In genomic region chr2:10031886-10032745, GRCh38 we compare ENCODE assay signal across 18 cellular contexts. TPM values are rescaled to one million over a fixed set of nuclear protein-coding genes. Genes with fewer than 3 reads are reported as not detected.
DNase-seq lines count a peak whose midpoint lies in the region; ATAC-seq and TF ChIP-seq lines count a peak whose summit lies in the region.
"Had no signal": no experiment of that assay in that cellular context is flagged by ENCODE, and none has a peak within 500 bp of the region (broad histone marks: within the 10 kb centered on the region; RNA-seq: fewer than 3 reads in every experiment).

No MANE protein-coding gene starts in this region.

- intact Hi-C loops in Right ventricle myocardium inferior (cut with DNase I), result no loop called here
- intact Hi-C loops in left cardiac atrium (cut with DNase I), result no loop called here
- intact Hi-C loops in PC-9 (cut with micrococcal nuclease; ENCODE audit: unreplicated experiment), result no loop called here

- CTCF ChIA-PET in PC-9 (lab: Charles Lee), result no interaction called here

- no peaks in the 10 kb centered on the region for H4K20me1 ChIP-seq in GM23338 (replicated peaks; ENCODE audit: insufficient read depth)
- no peaks in the 10 kb centered on the region for H4K20me1 ChIP-seq in PC-9 (ENCODE audit: insufficient read depth)

- H3K4me2 ChIP-seq in GM23338, result no peak overlapping the region
- H3K4me2 ChIP-seq in PC-9, result no peak overlapping the region

- H3K4me1 Mint-ChIP-seq in GM23338 (peaks cover 16% of the 10 kb centered on the region), endodermal cell (peaks cover 9% of the 10 kb centered on the region)
- peaks cover 53% of the 10 kb centered on the region for H3K4me1 Mint-ChIP-seq in stimulated activated effector memory CD8-positive, alpha-beta T cell treated with anti-CD3 and anti-CD28 coated beads, Interleukin-12 subunit alpha, Interleukin-12 subunit beta, amount 100 ng/mL, for 72 hours

- H3F3A ChIP-seq in GM23338 (replicated peaks; ENCODE audit: low read depth) (no peaks in the 10 kb centered on the region), PC-9 (ENCODE audit: insufficient read depth, low read depth) (no peaks in the 10 kb centered on the region)

- POLR2A ChIA-PET in PC-9 (lab: Charles Lee; ENCODE audit: unreplicated experiment), result interaction anchor here (0.6 kb wide), 1 partner anchor 58 kb away, joined by 3 read pairs; no protein-coding TSS in a partner anchor

- H3K9ac ChIP-seq in endodermal cell (ENCODE audit: extremely low read depth, low read length, poor library complexity, severe bottlenecking), result no peak overlapping the region

- H3K79me2 ChIP-seq in GM23338 (replicated peaks; ENCODE audit: insufficient read depth) (no peaks in the 10 kb centered on the region), PC-9 (ENCODE audit: low read depth) (no peaks in the 10 kb centered on the region)

- H3K4me3 ChIP-seq in GM23338, result no peak overlapping the region
- no peak overlapping the region for H3K4me3 ChIP-seq in endodermal cell (ENCODE audit: low read length)
- H3K4me3 ChIP-seq in PC-9, result no peak overlapping the region

- H3K27ac ChIP-seq in GM23338 (ENCODE audit: low read depth) (no peak overlapping the region), endodermal cell (ENCODE audit: low read depth, low read length) (no peak overlapping the region), PC-9 (no peak overlapping the region)
- H3K27ac ChIP-seq: C4-2B had no signal

- H3K27me3 ChIP-seq in GM23338 (ENCODE audit: insufficient read depth) (no peaks in the 10 kb centered on the region), endodermal cell (ENCODE audit: control insufficient read depth, insufficient read depth, low read length, poor library complexity, severe bottlenecking) (no peaks in the 10 kb centered on the region), PC-9 (ENCODE audit: insufficient read depth, low read depth) (no peaks in the 10 kb centered on the region)

- peaks cover 17% of the 10 kb centered on the region for H3K4me1 ChIP-seq in GM23338 (ENCODE audit: insufficient read depth)
- peaks cover 9% of the 10 kb centered on the region for H3K4me1 ChIP-seq in endodermal cell (ENCODE audit: control insufficient read depth, insufficient read depth, low read length)
- no peaks in the 10 kb centered on the region for H3K4me1 ChIP-seq in PC-9 (replicated peaks; ENCODE audit: insufficient read depth)

- no peaks in the 10 kb centered on the region for H3K9me3 ChIP-seq in endodermal cell (ENCODE audit: control insufficient read depth, low read length)
- no peaks in the 10 kb centered on the region for H3K9me3 ChIP-seq in PC-9 (ENCODE audit: insufficient read depth, low read depth)

- peak; percentile 50 for DNase-seq in Right ventricle myocardium inferior (ENCODE audit: missing footprints)
- DNase-seq in left cardiac atrium, result no peak
- no peak for DNase-seq in GM23338 (ENCODE audit: low spot score)
- DNase-seq in endodermal cell, result peak; percentile 44
- DNase-seq in stimulated activated effector memory CD8-positive, alpha-beta T cell treated with anti-CD3 and anti-CD28 coated beads, Interleukin-12 subunit alpha, Interleukin-12 subunit beta, amount 100 ng/mL, for 72 hours (ENCODE audit: low spot score in 2 of 2), result no peak
- DNase-seq in PC-9, result no peak
- DNase-seq in anterior cingulate cortex (lab: John Stamatoyannopoulos, UW), result no peak
- DNase-seq in NOMO-1 treated with dmso at 0.1 percent for 144 hours (lab: John Stamatoyannopoulos, UW; ENCODE audit: unreplicated experiment), result no peak
- DNase-seq: COR-L47, DMS153, EL, H7, KBM-7, NCI-H1417 treated with DMSO at 0.1 percent for 48 hours, NCI-H2029 treated with DMSO at 0.1 percent for 48 hours, NCI-H748 treated with DMSO at 0.1 percent for 48 hours, PC-3 had no signal

- H3K36me3 Mint-ChIP-seq in GM23338 (ENCODE audit: low read depth), result no peaks in the 10 kb centered on the region
- no peaks in the 10 kb centered on the region for H3K36me3 Mint-ChIP-seq in endodermal cell (ENCODE audit: low read depth)
- H3K36me3 Mint-ChIP-seq in stimulated activated effector memory CD8-positive, alpha-beta T cell treated with anti-CD3 and anti-CD28 coated beads, Interleukin-12 subunit alpha, Interleukin-12 subunit beta, amount 100 ng/mL, for 72 hours, result no peaks in the 10 kb centered on the region

- H3K9me2 ChIP-seq in GM23338 (ENCODE audit: insufficient read depth), result no peaks in the 10 kb centered on the region
- no peaks in the 10 kb centered on the region for H3K9me2 ChIP-seq in PC-9 (ENCODE audit: insufficient read depth)

- H3K4me3 Mint-ChIP-seq in GM23338 (no peak overlapping the region), endodermal cell (no peak overlapping the region)
- no peak overlapping the region for H3K4me3 Mint-ChIP-seq in stimulated activated effector memory CD8-positive, alpha-beta T cell treated with anti-CD3 and anti-CD28 coated beads, Interleukin-12 subunit alpha, Interleukin-12 subunit beta, amount 100 ng/mL, for 72 hours

- H3K27ac Mint-ChIP-seq in GM23338 (no peak overlapping the region), endodermal cell (no peak overlapping the region)
- H3K27ac Mint-ChIP-seq in stimulated activated effector memory CD8-positive, alpha-beta T cell treated with anti-CD3 and anti-CD28 coated beads, Interleukin-12 subunit alpha, Interleukin-12 subunit beta, amount 100 ng/mL, for 72 hours, result peak overlapping the region; percentile 29

- ATAC-seq in Right ventricle myocardium inferior (no peak), left cardiac atrium (no peak), GM23338 (no peak)
- ATAC-seq in stimulated activated effector memory CD8-positive, alpha-beta T cell treated with anti-CD3 and anti-CD28 coated beads, Interleukin-12 subunit alpha, Interleukin-12 subunit beta, amount 100 ng/mL, for 72 hours, result no peak
- ATAC-seq: PC-3 had no signal

- H3K27me3 Mint-ChIP-seq in GM23338 (ENCODE audit: insufficient read depth, low read depth, poor library complexity), result peaks cover 4% of the 10 kb centered on the region
- H3K27me3 Mint-ChIP-seq in endodermal cell (ENCODE audit: insufficient read depth), result no peaks in the 10 kb centered on the region

- TF ChIP-seq CTCF in GM23338 (conservative IDR thresholded peaks at IDR 0.05; ENCODE audit: low read depth in 2 of 2) (no peak), endodermal cell (conservative IDR thresholded peaks at IDR 0.05) (no peak), PC-9 (conservative IDR thresholded peaks at IDR 0.05) (no peak)

- no peaks in the 10 kb centered on the region for H3K9me3 Mint-ChIP-seq in GM23338
- H3K9me3 Mint-ChIP-seq in endodermal cell, result no peaks in the 10 kb centered on the region
- H3K9me3 Mint-ChIP-seq in stimulated activated effector memory CD8-positive, alpha-beta T cell treated with anti-CD3 and anti-CD28 coated beads, Interleukin-12 subunit alpha, Interleukin-12 subunit beta, amount 100 ng/mL, for 72 hours, result no peaks in the 10 kb centered on the region

- H2AFZ ChIP-seq in GM23338 (peak overlapping the region; percentile 52; the same call in 1 of the 2 replicates), PC-9 (no peak overlapping the region)

- H3K36me3 ChIP-seq in GM23338 (ENCODE audit: insufficient read depth), result no peaks in the 10 kb centered on the region
- H3K36me3 ChIP-seq in endodermal cell (ENCODE audit: control insufficient read depth, insufficient read depth, low read length), result no peaks in the 10 kb centered on the region
- no peaks in the 10 kb centered on the region for H3K36me3 ChIP-seq in PC-9 (ENCODE audit: low read depth)

- no TSS peak for BruUV-seq in PC-9 (replicated peaks; lab: Mats Ljungman, UMichigan)

- 89 to 93% methylated on average over 8 to 20 of the region's 20 CpGs for WGBS in endodermal cell (ENCODE audit: insufficient coverage in 1 of 2, insufficient read length in 1 of 2), 2 experiments

TF ChIP-seq in GM23338, 12 proteins besides CTCF, POLR2A, EP300 and RAD21 (continues in another document):
- TF ChIP-seq ZNF331 (CRISPR knock-in tag; IDR thresholded peaks at IDR 0.05; ENCODE audit: low read depth), result no peak

RNA-seq across cellular contexts. Expression of gene KLF11, which starts 11.2 kb away (rescaled TPM):
- total RNA-seq in Right ventricle myocardium inferior, result 28.2 TPM
- 10 to 100 TPM; 21.7 to 32.0 TPM for total RNA-seq in left cardiac atrium
- total RNA-seq in GM23338 (2014; rRNA removed; shearing (Covaris generic)), result 5.1 and 5.6 TPM in 2 replicates
- 1.4 and 1.6 TPM in 2 replicates for polyA plus RNA-seq in GM23338 (2016; fragmentation: Nextera tagmentation; extraction: Ambion mirVana)
- 10 to 100 TPM in 1 of 2 donors, 1 to 10 TPM in 1; 9.3 to 13.1 TPM for total RNA-seq in endodermal cell
- 11.6 TPM for polyA plus RNA-seq in endodermal cell (2013, experiment 1 of 2)
- 11.6 TPM for polyA plus RNA-seq in endodermal cell (2013, experiment 2 of 2)
- total RNA-seq in PC-9 (2021), result 10.9 and 14.6 TPM in 2 replicates

RNA-seq across cellular contexts. Expression of gene CYS1, which starts 48.1 kb away (rescaled TPM):
- total RNA-seq in Right ventricle myocardium inferior, result 3.2 TPM
- 1 to 10 TPM; 3.5 to 4.1 TPM for total RNA-seq in left cardiac atrium
- 0.04 and 0.31 TPM in 2 replicates for total RNA-seq in GM23338 (2014; rRNA removed; shearing (Covaris generic))
- 0.30 and 0.32 TPM in 2 replicates for polyA plus RNA-seq in GM23338 (2016; fragmentation: Nextera tagmentation; extraction: Ambion mirVana)
- under 1 TPM; 0.29 to 0.44 TPM for total RNA-seq in endodermal cell
- 0.14 TPM for polyA plus RNA-seq in endodermal cell (2013, experiment 1 of 2)
- 0.50 TPM for polyA plus RNA-seq in endodermal cell (2013, experiment 2 of 2)
- total RNA-seq in PC-9 (2021), result 0.43 and 0.61 TPM in 2 replicates

Comparison
In these comparisons a context has a peak if more than half of its experiments do, and no peak if none do; other contexts are left out.
1. DNase-seq: peak in Right ventricle myocardium inferior (single experiment) and endodermal cell (single experiment); none in left cardiac atrium (single experiment), GM23338 (single experiment), stimulated activated effector memory CD8-positive, alpha-beta T cell treated with anti-CD3 and anti-CD28 coated beads, Interleukin-12 subunit alpha, Interleukin-12 subunit beta, amount 100 ng/mL, for 72 hours (0 of 2), PC-9 (0 of 2), anterior cingulate cortex (0 of 58) and NOMO-1 treated with dmso at 0.1 percent for 144 hours (single experiment).